In genomic region chr6:163229050-163229449, GRCh38 we compare ENCODE assay signal across 7 cellular contexts.
"Had no signal": no experiment of that assay in that cellular context is flagged by ENCODE, and none has a peak within 500 bp of the region (broad histone marks: within the 10 kb centered on the region; RNA-seq: fewer than 3 reads in every experiment).

No MANE protein-coding gene starts in this region.

- H3K27ac ChIP-seq: HL-60, KMS-11 had no signal

- DNase-seq: IMR-90, KBM-7, KG1 had no signal

- H3K4me3 ChIP-seq: K562 had no signal

- ATAC-seq: HepG2, K562 had no signal
